1 cellular context compared by ENCODE assay signal in the genomic region with DNA sequence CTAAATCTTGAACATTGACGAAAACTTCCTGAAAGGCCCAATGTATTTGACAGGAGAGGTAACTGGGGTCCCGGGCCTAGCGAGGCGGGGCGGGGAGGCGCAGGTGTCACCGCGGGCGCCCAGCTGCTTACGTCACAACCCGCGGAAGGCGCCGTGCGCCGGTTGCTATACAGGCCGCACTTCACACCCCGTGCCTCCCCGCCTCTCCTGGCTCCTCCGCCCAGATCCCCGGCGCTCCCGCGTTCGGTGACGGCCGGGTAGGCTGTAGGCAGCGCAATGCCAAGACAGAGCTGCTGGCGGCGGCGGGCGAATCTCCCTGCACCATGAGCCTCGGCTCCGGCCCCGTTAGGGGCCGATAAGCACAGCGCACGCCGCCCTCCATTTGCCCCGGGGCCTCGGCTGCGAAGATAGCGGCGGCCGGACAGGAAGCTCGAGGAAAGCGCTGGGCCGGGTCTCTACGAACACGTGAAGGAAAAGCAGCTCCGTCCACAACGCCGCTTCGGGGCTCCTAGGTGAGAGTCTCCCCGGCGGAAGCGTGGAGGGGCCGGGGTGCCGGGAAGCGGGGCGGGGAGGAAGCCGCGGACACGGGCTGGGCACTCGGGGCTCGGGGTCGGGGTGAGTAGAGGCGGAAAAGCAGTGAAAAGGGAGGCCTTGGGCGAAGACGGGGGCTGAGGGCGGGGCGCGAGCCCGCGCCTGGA.
TF ChIP-seq lines count a peak whose summit lies in the region.

TSS of gene RNF138 (plus strand) at position 151 of the 698 bp plus-strand sequence. CDS start 903 bp downstream, outside the sequence.

TF ChIP-seq in K562, 482 proteins besides CTCF, POLR2A, EP300 and RAD21 (continued from another document):
- TF ChIP-seq, protein P1, sequence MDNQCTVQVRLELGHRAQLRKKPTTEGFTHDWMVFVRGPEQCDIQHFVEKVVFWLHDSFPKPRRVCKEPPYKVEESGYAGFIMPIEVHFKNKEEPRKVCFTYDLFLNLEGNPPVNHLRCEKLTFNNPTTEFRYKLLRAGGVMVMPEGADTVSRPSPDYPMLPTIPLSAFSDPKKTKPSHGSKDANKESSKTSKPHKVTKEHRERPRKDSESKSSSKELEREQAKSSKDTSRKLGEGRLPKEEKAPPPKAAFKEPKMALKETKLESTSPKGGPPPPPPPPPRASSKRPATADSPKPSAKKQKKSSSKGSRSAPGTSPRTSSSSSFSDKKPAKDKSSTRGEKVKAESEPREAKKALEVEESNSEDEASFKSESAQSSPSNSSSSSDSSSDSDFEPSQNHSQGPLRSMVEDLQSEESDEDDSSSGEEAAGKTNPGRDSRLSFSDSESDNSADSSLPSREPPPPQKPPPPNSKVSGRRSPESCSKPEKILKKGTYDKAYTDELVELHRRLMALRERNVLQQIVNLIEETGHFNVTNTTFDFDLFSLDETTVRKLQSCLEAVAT (IDR thresholded peaks at IDR 0.05) = 0 out of 4 replicates have a peak, but pooled peaks of 1 of the 2 experiments have one; percentile 12
- TF ChIP-seq, protein P2, sequence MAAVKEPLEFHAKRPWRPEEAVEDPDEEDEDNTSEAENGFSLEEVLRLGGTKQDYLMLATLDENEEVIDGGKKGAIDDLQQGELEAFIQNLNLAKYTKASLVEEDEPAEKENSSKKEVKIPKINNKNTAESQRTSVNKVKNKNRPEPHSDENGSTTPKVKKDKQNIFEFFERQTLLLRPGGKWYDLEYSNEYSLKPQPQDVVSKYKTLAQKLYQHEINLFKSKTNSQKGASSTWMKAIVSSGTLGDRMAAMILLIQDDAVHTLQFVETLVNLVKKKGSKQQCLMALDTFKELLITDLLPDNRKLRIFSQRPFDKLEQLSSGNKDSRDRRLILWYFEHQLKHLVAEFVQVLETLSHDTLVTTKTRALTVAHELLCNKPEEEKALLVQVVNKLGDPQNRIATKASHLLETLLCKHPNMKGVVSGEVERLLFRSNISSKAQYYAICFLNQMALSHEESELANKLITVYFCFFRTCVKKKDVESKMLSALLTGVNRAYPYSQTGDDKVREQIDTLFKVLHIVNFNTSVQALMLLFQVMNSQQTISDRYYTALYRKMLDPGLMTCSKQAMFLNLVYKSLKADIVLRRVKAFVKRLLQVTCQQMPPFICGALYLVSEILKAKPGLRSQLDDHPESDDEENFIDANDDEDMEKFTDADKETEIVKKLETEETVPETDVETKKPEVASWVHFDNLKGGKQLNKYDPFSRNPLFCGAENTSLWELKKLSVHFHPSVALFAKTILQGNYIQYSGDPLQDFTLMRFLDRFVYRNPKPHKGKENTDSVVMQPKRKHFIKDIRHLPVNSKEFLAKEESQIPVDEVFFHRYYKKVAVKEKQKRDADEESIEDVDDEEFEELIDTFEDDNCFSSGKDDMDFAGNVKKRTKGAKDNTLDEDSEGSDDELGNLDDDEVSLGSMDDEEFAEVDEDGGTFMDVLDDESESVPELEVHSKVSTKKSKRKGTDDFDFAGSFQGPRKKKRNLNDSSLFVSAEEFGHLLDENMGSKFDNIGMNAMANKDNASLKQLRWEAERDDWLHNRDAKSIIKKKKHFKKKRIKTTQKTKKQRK (IDR thresholded peaks at IDR 0.05; ENCODE audit: borderline replicate concordance, low read depth, low read length) = no peak
- TF ChIP-seq STAT5B (CRISPR knock-in tag; IDR thresholded peaks at IDR 0.05) (no peak), ZBTB34 (CRISPR knock-in tag; IDR thresholded peaks at IDR 0.05) (0 out of 2 replicates have a peak, but pooled peaks have one; percentile 14), ZFP1 (CRISPR knock-in tag; IDR thresholded peaks at IDR 0.05) (no peak), HLTF (IDR thresholded peaks at IDR 0.05) (no peak), SRF (CRISPR knock-in tag; IDR thresholded peaks at IDR 0.05) (0 out of 4 replicates have a peak, but pooled peaks of 1 of the 2 experiments have one; percentile 24), KHSRP (IDR thresholded peaks at IDR 0.05) (no peak), HDAC2 (IDR thresholded peaks at IDR 0.05) (no peak), NR2C1 (IDR thresholded peaks at IDR 0.05) (no peak), NR2C1 (tag; IDR thresholded peaks at IDR 0.05) (no peak; the same call in 1 of the 2 replicates), ZNF282 (CRISPR knock-in tag; IDR thresholded peaks at IDR 0.05) (0 out of 2 replicates have a peak, but pooled peaks have one; percentile 68), ZC3H8 (IDR thresholded peaks at IDR 0.05) (no peak), PCBP2 (IDR thresholded peaks at IDR 0.05; ENCODE audit: low read depth, low read length, poor library complexity, severe bottlenecking) (no peak), SUPT5H (IDR thresholded peaks at IDR 0.05) (peak; percentile 86), ZFX (CRISPR knock-in tag; IDR thresholded peaks at IDR 0.05) (peak; percentile 100), RBFOX2 (IDR thresholded peaks at IDR 0.05; ENCODE audit: low read depth, low read length) (peak; percentile 93), MTA1 (IDR thresholded peaks at IDR 0.05; ENCODE audit: borderline replicate concordance) (peak; percentile 92), BRF1 (IDR thresholded peaks at IDR 0.05; ENCODE audit: borderline replicate concordance, extremely low read depth, insufficient read length) (no peak), GTF3C2 (IDR thresholded peaks at IDR 0.05; ENCODE audit: borderline replicate concordance, extremely low read depth, insufficient read length) (no peak), ZNF24 (IDR thresholded peaks at IDR 0.05) (0 out of 2 replicates have a peak, but pooled peaks have one; percentile 17), SAFB2 (IDR thresholded peaks at IDR 0.05; ENCODE audit: borderline replicate concordance, low read depth, low read length, severe bottlenecking) (no peak), ETS2 (tag; IDR thresholded peaks at IDR 0.05; ENCODE audit: borderline replicate concordance, poor library complexity, severe bottlenecking) (no peak), ATF1 (CRISPR knock-in tag; IDR thresholded peaks at IDR 0.05) (peak; percentile 91), ATF1 (tag; IDR thresholded peaks at IDR 0.05) (peak; percentile 98), MIER1 (IDR thresholded peaks at IDR 0.05; ENCODE audit: low read depth) (no peak), SIX5 (IDR thresholded peaks at IDR 0.05; ENCODE audit: borderline replicate concordance in 1 of 2, insufficient read depth in 1 of 2, low read depth in 1 of 2, low read length in 2 of 2) (no peak), CREBBP (IDR thresholded peaks at IDR 0.05; ENCODE audit: low read depth, low read length) (no peak)
- TF ChIP-seq, protein P3, sequence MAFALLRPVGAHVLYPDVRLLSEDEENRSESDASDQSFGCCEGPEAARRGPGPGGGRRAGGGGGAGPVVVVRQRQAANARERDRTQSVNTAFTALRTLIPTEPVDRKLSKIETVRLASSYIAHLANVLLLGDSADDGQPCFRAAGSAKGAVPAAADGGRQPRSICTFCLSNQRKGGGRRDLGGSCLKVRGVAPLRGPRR (CRISPR knock-in tag; IDR thresholded peaks at IDR 0.05) = no peak
TF ChIP-seq in K562: peak in this region for 161.
